ENCODE assay signal across 8 cellular contexts in genomic region chr14:49863483-49864262, GRCh38. TPM values are rescaled to one million over a fixed set of nuclear protein-coding genes. Genes with fewer than 3 reads are reported as not detected.
DNase-seq lines count a peak whose midpoint lies in the region; ATAC-seq and TF ChIP-seq lines count a peak whose summit lies in the region.

No MANE protein-coding gene starts in this region.

- no peak overlapping the region for H3K27ac Mint-ChIP-seq in stimulated activated effector memory CD8-positive, alpha-beta T cell treated with anti-CD3 and anti-CD28 coated beads, Interleukin-12 subunit alpha, Interleukin-12 subunit beta, amount 100 ng/mL, for 72 hours

- H3K36me3 Mint-ChIP-seq in stimulated activated effector memory CD8-positive, alpha-beta T cell treated with anti-CD3 and anti-CD28 coated beads, Interleukin-12 subunit alpha, Interleukin-12 subunit beta, amount 100 ng/mL, for 72 hours, result peaks cover 14% of the 10 kb centered on the region

- H3K4me1 ChIP-seq in Peyer's patch, result peaks cover 0 to 15% (median 4%) of the 10 kb centered on the region in 4 donors

- peak; percentile 14 for ATAC-seq in stimulated activated effector memory CD8-positive, alpha-beta T cell treated with anti-CD3 and anti-CD28 coated beads, Interleukin-12 subunit alpha, Interleukin-12 subunit beta, amount 100 ng/mL, for 72 hours
- ATAC-seq in GM19324 (IDR thresholded peaks at IDR 0.05; ENCODE audit: low FRiP score, unreplicated experiment) (no peak), HG03039 (IDR thresholded peaks at IDR 0.05; ENCODE audit: unreplicated experiment) (no peak), HG02938 (IDR thresholded peaks at IDR 0.05; ENCODE audit: unreplicated experiment) (no peak)

- no peak for TF ChIP-seq POLR2A in Peyer's patch (IDR thresholded peaks at IDR 0.05)

- TF ChIP-seq CTCF in Peyer's patch (IDR thresholded peaks at IDR 0.05) (no peak), fibroblast of villous mesenchyme (IDR thresholded peaks at IDR 0.05; ENCODE audit: insufficient read depth, low read depth, low read length) (no peak)

- H3K4me3 ChIP-seq in Peyer's patch, result peak overlapping the region; percentile 41 to 70 (median 58)
- H3K4me3 ChIP-seq in fibroblast of villous mesenchyme (ENCODE audit: low read depth, low read length), result peak overlapping the region; percentile 79

- H3K9me3 ChIP-seq in Peyer's patch, result no peaks in the 10 kb centered on the region

- DNase-seq in NCI-H1105 treated with DMSO at 0.1 percent for 48 hours (lab: John Stamatoyannopoulos, UW) (peak; percentile 13), NCI-H1105 (lab: John Stamatoyannopoulos, UW) (no peak), Peyer's patch (peak in 1 of 3 donors; percentile 38), fibroblast of villous mesenchyme (ENCODE audit: low read depth) (peak; percentile 35)
- peak in 1 of 2 donors; percentile 69 for DNase-seq in stimulated activated effector memory CD8-positive, alpha-beta T cell treated with anti-CD3 and anti-CD28 coated beads, Interleukin-12 subunit alpha, Interleukin-12 subunit beta, amount 100 ng/mL, for 72 hours (ENCODE audit: low spot score in 2 of 2)

- H3K9me3 Mint-ChIP-seq in stimulated activated effector memory CD8-positive, alpha-beta T cell treated with anti-CD3 and anti-CD28 coated beads, Interleukin-12 subunit alpha, Interleukin-12 subunit beta, amount 100 ng/mL, for 72 hours, result no peaks in the 10 kb centered on the region

- no peaks in the 10 kb centered on the region for H3K36me3 ChIP-seq in Peyer's patch

- no peaks in the 10 kb centered on the region for H3K27me3 ChIP-seq in Peyer's patch

- peak overlapping the region; percentile 93 to 99 (median 96) for H3K27ac ChIP-seq in Peyer's patch

- H3K4me1 Mint-ChIP-seq in stimulated activated effector memory CD8-positive, alpha-beta T cell treated with anti-CD3 and anti-CD28 coated beads, Interleukin-12 subunit alpha, Interleukin-12 subunit beta, amount 100 ng/mL, for 72 hours, result peaks cover 31% of the 10 kb centered on the region

- H3K4me3 Mint-ChIP-seq in stimulated activated effector memory CD8-positive, alpha-beta T cell treated with anti-CD3 and anti-CD28 coated beads, Interleukin-12 subunit alpha, Interleukin-12 subunit beta, amount 100 ng/mL, for 72 hours, result no peak overlapping the region

RNA-seq across cellular contexts. Expression of gene NEMF, which starts 11.1 kb away (rescaled TPM):
- total RNA-seq in Peyer's patch (100 to 1,000 TPM; 114 to 413 (median 145) TPM), fibroblast of villous mesenchyme (70.0 and 72.5 TPM in 2 replicates)

RNA-seq across cellular contexts. Expression of gene ARF6, which starts 29.2 kb away (rescaled TPM):
- total RNA-seq in Peyer's patch, result 10 to 100 TPM; 47.0 to 92.5 (median 68.5) TPM
- total RNA-seq in fibroblast of villous mesenchyme, result 60.2 and 111 TPM in 2 replicates
